ENCODE assay signal across 13 cellular contexts in the genomic region with DNA sequence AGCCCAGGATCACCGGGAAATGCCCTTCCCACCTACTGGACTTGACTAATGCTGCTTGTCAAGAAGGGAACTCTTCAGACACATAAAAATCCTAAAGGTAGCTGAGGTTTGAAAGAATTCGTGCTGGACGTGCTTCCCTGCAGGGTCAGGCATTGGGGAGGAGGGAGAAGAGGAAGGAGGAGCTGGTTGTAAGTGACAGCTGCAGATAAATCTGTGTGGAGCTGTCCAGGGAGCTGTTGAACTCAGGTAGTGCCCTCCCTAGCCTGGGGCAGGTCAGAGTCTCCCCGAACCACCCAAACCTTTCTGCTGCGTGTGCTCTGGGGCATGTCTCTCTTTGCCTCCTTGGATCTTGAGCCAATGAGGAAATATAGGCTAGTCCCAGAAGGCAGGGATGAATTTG. TPM values are rescaled to one million over a fixed set of nuclear protein-coding genes. Genes with fewer than 3 reads are reported as not detected.
DNase-seq lines count a peak whose midpoint lies in the region; ATAC-seq, FAIRE-seq and TF ChIP-seq lines count a peak whose summit lies in the region.
"Had no signal": no experiment of that assay in that cellular context is flagged by ENCODE, and none has a peak within 500 bp of the region (broad histone marks: within the 10 kb centered on the region; RNA-seq: fewer than 3 reads in every experiment).

No MANE protein-coding gene starts in this region.

- H4K20me1 ChIP-seq in keratinocyte (ENCODE audit: control insufficient read depth, extremely low read depth, insufficient read depth, low read length): no peaks in the 10 kb centered on the region

- intact Hi-C loops in psoas muscle (cut with DNase I): loop anchor here in 1 of 2 donors (5.0 kb wide), 1 partner anchor 1842 kb away; a partner anchor contains a TSS

- H3K4me1 ChIP-seq in keratinocyte (ENCODE audit: control insufficient read depth, extremely low read depth, insufficient read depth, low read length) (peaks cover 56% of the 10 kb centered on the region), psoas muscle (peaks cover 40% of the 10 kb centered on the region)

- H3K27ac Mint-ChIP-seq in effector memory CD8-positive, alpha-beta T cell: peak overlapping the region in 1 of 2 donors; percentile 41

- H3K4me3 Mint-ChIP-seq in effector memory CD8-positive, alpha-beta T cell: no peak overlapping the region

- no peaks in the 10 kb centered on the region for H3K9me3 ChIP-seq in keratinocyte (ENCODE audit: control insufficient read depth, low read depth, low read length)
- no peaks in the 10 kb centered on the region for H3K9me3 ChIP-seq in psoas muscle
- H3K9me3 ChIP-seq: HAP-1 had no signal

- peak overlapping the region; percentile 70 for H3K9ac ChIP-seq in keratinocyte (ENCODE audit: control insufficient read depth, extremely low read depth, insufficient read depth, low read length)

- ATAC-seq in psoas muscle: peak in 2 of 4 donors; percentile 25 to 44
- no peak for ATAC-seq in effector memory CD8-positive, alpha-beta T cell (replicated peaks)

- TF ChIP-seq CTCF in keratinocyte (optimal IDR thresholded peaks at IDR 0.05 in 1 of 3, IDR thresholded peaks at IDR 0.05 in 1 of 3, conservative IDR thresholded peaks at IDR 0.05 in 1 of 3; ENCODE audit: extremely low read depth in 1 of 3, insufficient read depth in 2 of 3, low read length in 3 of 3) (no peak), psoas muscle (IDR thresholded peaks at IDR 0.05) (no peak)

- FAIRE-seq in keratinocyte (lab: Jason Lieb, UNC): no peak
- FAIRE-seq: D721Med, RCC 7860 had no signal

- WGBS in psoas muscle, 3 donors: 13 to 18% (median 14%) methylated on average over 5 of the region's 5 CpGs

- H2AFZ ChIP-seq in keratinocyte (ENCODE audit: control insufficient read depth, low read length): peak overlapping the region; percentile 28

- H3K4me2 ChIP-seq in keratinocyte (ENCODE audit: control insufficient read depth, extremely low read depth, insufficient read depth, low read depth, low read length): peak overlapping the region; percentile 66

- peak overlapping the region in 2 of 3 experiments; percentile 16 to 19 for H3K4me3 ChIP-seq in keratinocyte (ENCODE audit: control insufficient read depth in 2 of 3, extremely low read depth in 1 of 3, insufficient read depth in 2 of 3, low read depth in 1 of 3, low read length in 3 of 3)
- H3K4me3 ChIP-seq in psoas muscle: no peak overlapping the region
- H3K4me3 ChIP-seq: HAP-1 had no signal

- peak overlapping the region; percentile 89 for H3K27ac ChIP-seq in keratinocyte (ENCODE audit: control insufficient read depth, insufficient read depth, low read length)
- H3K27ac ChIP-seq in psoas muscle: peak overlapping the region; percentile 95

- H3K27me3 ChIP-seq in keratinocyte (ENCODE audit: control insufficient read depth, extremely low read depth, insufficient read depth, low read length): no peaks in the 10 kb centered on the region
- H3K27me3 ChIP-seq in psoas muscle (ENCODE audit: insufficient read depth in 3 of 3, low read length in 2 of 3): no peaks in the 10 kb centered on the region

- peak; percentile 45 for DNase-seq in EH (ENCODE audit: low read depth)
- peak; percentile 78 for DNase-seq in SW480 (ENCODE audit: low spot score)
- DNase-seq in keratinocyte (ENCODE audit: low read depth, low spot score): peak; percentile 69
- DNase-seq in psoas muscle: no peak
- no peak for DNase-seq in cortex of kidney (lab: John Stamatoyannopoulos, UW)
- no peak for DNase-seq in effector memory CD8-positive, alpha-beta T cell
- no peak for DNase-seq in activated T-cell treated with anti-CD3 and anti-CD28 coated beads for 4 hours
- DNase-seq in HuH-7.5 (ENCODE audit: low spot score): no peak
- DNase-seq: activated CD4-positive, alpha-beta T cell treated with anti-CD3 and anti-CD28 coated beads for 4 hours; NCI-H1436 had no signal

- dilution Hi-C loops in keratinocyte (cut with MboI; ENCODE audit: extremely low pct_ligation_motif_present, low sequenced_read_pairs): no loop called here

- H3K79me2 ChIP-seq in keratinocyte (ENCODE audit: control insufficient read depth, insufficient read depth, low read length): no peaks in the 10 kb centered on the region

- no peaks in the 10 kb centered on the region for H3K36me3 ChIP-seq in keratinocyte (ENCODE audit: control insufficient read depth in 2 of 2, extremely low read depth in 1 of 2, insufficient read depth in 2 of 2, low read length in 2 of 2)
- H3K36me3 ChIP-seq in psoas muscle (ENCODE audit: insufficient read depth in 1 of 2, low read depth in 1 of 2): no peaks in the 10 kb centered on the region
- H3K36me3 ChIP-seq: HAP-1 had no signal

- H3K4me1 Mint-ChIP-seq in effector memory CD8-positive, alpha-beta T cell (ENCODE audit: low read depth in 2 of 2): peaks cover 23 to 27% of the 10 kb centered on the region in 2 donors

- no peaks in the 10 kb centered on the region for H3K9me3 Mint-ChIP-seq in effector memory CD8-positive, alpha-beta T cell

- H3K9me1 ChIP-seq in keratinocyte (ENCODE audit: control insufficient read depth, extremely low read depth, insufficient read depth, low read length): peaks cover 2% of the 10 kb centered on the region

- peaks cover 18% of the 10 kb centered on the region for H3K36me3 Mint-ChIP-seq in effector memory CD8-positive, alpha-beta T cell (ENCODE audit: insufficient read depth)

- H3K27me3 Mint-ChIP-seq in effector memory CD8-positive, alpha-beta T cell: no peaks in the 10 kb centered on the region

RNA-seq across cellular contexts. Expression of a gene that starts 23.7 kb away (rescaled TPM):
- 29.2 to 141 TPM (median 121 TPM) in 3 replicates for polyA plus RNA-seq in keratinocyte
- 203 TPM for polyA plus RNA-seq in keratinocyte (2011; ENCODE audit: low read depth)
- 59.7 and 69.9 TPM in 2 replicates for polyA plus RNA-seq in keratinocyte (2011; cell fraction: cytosol; rRNA removed)
- polyA plus RNA-seq in keratinocyte (2011; cell fraction: nucleus; rRNA removed): 468 and 530 TPM in 2 replicates
- 11.9 and 76.3 TPM in 2 replicates for polyA plus RNA-seq in keratinocyte (2012; ENCODE audit: low replicate concordance)
- polyA minus RNA-seq in keratinocyte: 33.5 to 179 TPM (median 146 TPM) in 3 replicates
- polyA minus RNA-seq in keratinocyte (2011; cell fraction: cytosol; rRNA and poly(A)+ RNA removed): 174 TPM
- polyA minus RNA-seq in keratinocyte (2011; cell fraction: nucleus; rRNA and poly(A)+ RNA removed): 415 and 474 TPM in 2 replicates
- total RNA-seq in psoas muscle: 100 to 1,000 TPM in 2 of 4 donors, 10 to 100 TPM in 2; 20.7 to 279 (median 95.1) TPM
- 10 to 100 TPM; 15.5 to 51.0 (median 33.8) TPM for polyA plus RNA-seq in psoas muscle

Comparison
In these comparisons a context has a peak if more than half of its experiments do, and no peak if none do; other contexts are left out.
1. DNase-seq: peak in EH (single experiment), SW480 (single experiment) and keratinocyte (single experiment); none in psoas muscle (0 of 2), cortex of kidney (single experiment), effector memory CD8-positive, alpha-beta T cell (0 of 3), activated T-cell treated with anti-CD3 and anti-CD28 coated beads for 4 hours (single experiment) and HuH-7.5 (single experiment).